In the genomic region with DNA sequence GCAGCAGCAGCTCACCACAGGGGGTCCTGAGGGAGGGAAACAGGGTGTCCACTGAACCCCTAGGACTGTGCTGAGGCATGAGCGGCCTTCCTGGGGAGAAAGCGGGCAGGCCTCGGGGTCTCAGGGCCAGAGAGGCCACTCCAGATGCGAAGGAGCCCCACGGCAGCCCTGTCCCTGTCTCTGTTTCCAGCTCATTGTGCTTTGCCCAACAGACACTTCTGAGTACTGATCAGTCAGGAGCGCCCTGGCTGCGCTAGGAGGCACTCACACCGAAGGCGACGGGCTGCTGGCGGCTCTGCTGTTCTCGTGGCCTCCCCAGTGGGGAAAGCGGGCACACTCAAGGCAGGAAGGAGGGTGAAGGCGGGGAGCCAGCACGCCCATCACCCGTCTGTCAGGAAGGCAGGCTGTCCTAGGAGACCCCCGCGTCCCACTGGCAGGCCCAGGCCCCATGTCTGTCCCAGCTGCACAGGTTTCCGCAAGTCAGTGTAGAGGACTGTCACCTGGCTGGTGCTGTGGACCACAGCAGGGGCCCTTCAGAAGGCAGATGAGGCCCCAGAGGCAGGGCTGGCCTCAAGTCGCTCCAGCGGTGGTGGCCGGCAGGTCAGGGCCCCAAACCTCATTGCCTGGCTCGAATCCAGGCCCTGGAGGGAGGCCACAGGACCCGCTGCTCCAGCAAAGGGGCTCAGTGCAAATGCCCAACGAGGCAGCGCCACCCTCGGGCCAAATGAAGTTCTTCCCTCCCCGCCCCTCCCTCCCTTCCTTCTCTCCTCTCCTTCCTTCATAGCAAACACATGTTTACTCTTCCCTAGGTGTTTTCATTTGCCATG, we compare ENCODE assay signal across 10 cellular contexts. TPM values are rescaled to one million over a fixed set of nuclear protein-coding genes. Genes with fewer than 3 reads are reported as not detected.
A peak's percentile ranks its signal among the peaks of the same experiment; 100 is the strongest.
DNase-seq lines count a peak whose midpoint lies in the region; ATAC-seq and TF ChIP-seq lines count a peak whose summit lies in the region.
"Had no signal": no experiment of that assay in that cellular context is flagged by ENCODE, and none has a peak within 500 bp of the region (broad histone marks: within the 10 kb centered on the region; RNA-seq: fewer than 3 reads in every experiment).

No MANE protein-coding gene starts in this region.

- no peaks in the 10 kb centered on the region for H3K9me3 ChIP-seq in upper lobe of right lung
- no peaks in the 10 kb centered on the region for H3K9me3 ChIP-seq in thyroid gland

- H3K27ac Mint-ChIP-seq in dendritic cell treated with granulocyte-macrophage colony-stimulating factor and Interleukin-4, amounts not matched to agents 40 ng/mL and 50 ng/mL, for 4 days, result peak overlapping the region; percentile 67

- H3K4me1 ChIP-seq in upper lobe of right lung (peaks cover 16% of the 10 kb centered on the region), thyroid gland (peaks cover 0 to 10% of the 10 kb centered on the region in 2 donors)

- peaks cover 3% of the 10 kb centered on the region for H3K27me3 Mint-ChIP-seq in dendritic cell treated with granulocyte-macrophage colony-stimulating factor and Interleukin-4, amounts not matched to agents 40 ng/mL and 50 ng/mL, for 4 days

- H3K36me3 Mint-ChIP-seq in dendritic cell treated with granulocyte-macrophage colony-stimulating factor and Interleukin-4, amounts not matched to agents 40 ng/mL and 50 ng/mL, for 4 days (ENCODE audit: low read depth), result peaks cover 19% of the 10 kb centered on the region

- no peak for TF ChIP-seq POLR2A in thyroid gland (IDR thresholded peaks at IDR 0.05)

- TF ChIP-seq CTCF in C4-2B (conservative IDR thresholded peaks at IDR 0.05) (peak; percentile 43), LNCAP (IDR thresholded peaks at IDR 0.05) (peak; percentile 33; the same call in 1 of the 2 replicates), upper lobe of right lung (IDR thresholded peaks at IDR 0.05) (no peak), foreskin fibroblast (IDR thresholded peaks at IDR 0.05; ENCODE audit: low read depth, low read length) (no peak), thyroid gland (IDR thresholded peaks at IDR 0.05) (peak in 1 of 6 experiments; percentile 8)

- H3K4me3 ChIP-seq in upper lobe of right lung (no peak overlapping the region), foreskin fibroblast (ENCODE audit: low read depth in 1 of 2, low read length in 2 of 2) (no peak overlapping the region), thyroid gland (replicated peaks in 1 of 3) (no peak overlapping the region)

- peak overlapping the region; percentile 6; the same call in 1 of the 2 replicates for H3K27ac ChIP-seq in C4-2B
- H3K27ac ChIP-seq in upper lobe of right lung, result no peak overlapping the region
- no peak overlapping the region for H3K27ac ChIP-seq in thyroid gland
- H3K27ac ChIP-seq: epithelial cell of prostate, KMS-11 had no signal

- WGBS in thyroid gland, 2 donors, result 70 to 84% methylated on average over 13 to 25 of the region's 28 CpGs

- ATAC-seq in GM19023 (IDR thresholded peaks at IDR 0.05; ENCODE audit: unreplicated experiment), result peak; percentile 27
- ATAC-seq in upper lobe of right lung, result no peak

- H3K4me3 Mint-ChIP-seq in dendritic cell treated with granulocyte-macrophage colony-stimulating factor and Interleukin-4, amounts not matched to agents 40 ng/mL and 50 ng/mL, for 4 days, result peak overlapping the region; percentile 67

- H3K27me3 ChIP-seq in upper lobe of right lung (no peaks in the 10 kb centered on the region), thyroid gland (no peaks in the 10 kb centered on the region)

- peaks cover 71% of the 10 kb centered on the region for H3K4me1 Mint-ChIP-seq in dendritic cell treated with granulocyte-macrophage colony-stimulating factor and Interleukin-4, amounts not matched to agents 40 ng/mL and 50 ng/mL, for 4 days (ENCODE audit: low read depth)

- H3K36me3 ChIP-seq in upper lobe of right lung, result no peaks in the 10 kb centered on the region
- H3K36me3 ChIP-seq in thyroid gland, result no peaks in the 10 kb centered on the region

- H3K9me3 Mint-ChIP-seq in dendritic cell treated with granulocyte-macrophage colony-stimulating factor and Interleukin-4, amounts not matched to agents 40 ng/mL and 50 ng/mL, for 4 days, result peaks cover 8% of the 10 kb centered on the region

- peak; percentile 61 for DNase-seq in upper lobe of right lung
- no peak for DNase-seq in globus pallidus (ENCODE audit: low spot score)
- no peak for DNase-seq in foreskin fibroblast
- no peak for DNase-seq in thyroid gland

- intact Hi-C loops in dendritic cell treated with granulocyte-macrophage colony-stimulating factor and Interleukin-4, amounts not matched to agents 40 ng/mL and 50 ng/mL, for 4 days (cut with micrococcal nuclease), result loop anchor here (2.0 kb wide), 1 partner anchor 248 kb away; the partner anchor contains the start of gene RAMP1
- intact Hi-C loops in upper lobe of right lung (cut with DNase I), result no loop called here
- intact Hi-C loops in thyroid gland (cut with DNase I), result no loop called here

RNA-seq across cellular contexts. Expression of gene ESPNL, which starts 6.8 kb away (rescaled TPM):
- total RNA-seq in upper lobe of right lung (0.35 TPM), thyroid gland (1 to 10 TPM in 3 of 4 donors, under 1 TPM in 1; 0.11 to 3.8 (median 2.6) TPM)

RNA-seq across cellular contexts. Expression of gene KLHL30, which starts 31.6 kb away (rescaled TPM):
- total RNA-seq in upper lobe of right lung (0.90 TPM), thyroid gland (under 1 TPM; 0.20 to 0.67 (median 0.38) TPM)

RNA-seq across cellular contexts. Expression of gene SCLY, which starts 46.1 kb away (rescaled TPM):
- total RNA-seq in upper lobe of right lung, result 13.0 TPM
- total RNA-seq in thyroid gland, result 10 to 100 TPM; 21.8 to 48.2 (median 31.0) TPM

RNA-seq across cellular contexts. Expression of gene ERFE, which starts 51.9 kb away (rescaled TPM):
- not detected for total RNA-seq in upper lobe of right lung
- total RNA-seq in thyroid gland, result 10 to 100 TPM in 1 of 4 donors, 1 to 10 TPM in 3; 2.8 to 15.3 (median 5.8) TPM

Comparison
In these comparisons a context has a peak if more than half of its experiments do, and no peak if none do; other contexts are left out.
1. CTCF ChIP-seq: peak in C4-2B (single experiment) and LNCAP (single experiment); none in upper lobe of right lung (single experiment) and foreskin fibroblast (single experiment).